In the genomic region with DNA sequence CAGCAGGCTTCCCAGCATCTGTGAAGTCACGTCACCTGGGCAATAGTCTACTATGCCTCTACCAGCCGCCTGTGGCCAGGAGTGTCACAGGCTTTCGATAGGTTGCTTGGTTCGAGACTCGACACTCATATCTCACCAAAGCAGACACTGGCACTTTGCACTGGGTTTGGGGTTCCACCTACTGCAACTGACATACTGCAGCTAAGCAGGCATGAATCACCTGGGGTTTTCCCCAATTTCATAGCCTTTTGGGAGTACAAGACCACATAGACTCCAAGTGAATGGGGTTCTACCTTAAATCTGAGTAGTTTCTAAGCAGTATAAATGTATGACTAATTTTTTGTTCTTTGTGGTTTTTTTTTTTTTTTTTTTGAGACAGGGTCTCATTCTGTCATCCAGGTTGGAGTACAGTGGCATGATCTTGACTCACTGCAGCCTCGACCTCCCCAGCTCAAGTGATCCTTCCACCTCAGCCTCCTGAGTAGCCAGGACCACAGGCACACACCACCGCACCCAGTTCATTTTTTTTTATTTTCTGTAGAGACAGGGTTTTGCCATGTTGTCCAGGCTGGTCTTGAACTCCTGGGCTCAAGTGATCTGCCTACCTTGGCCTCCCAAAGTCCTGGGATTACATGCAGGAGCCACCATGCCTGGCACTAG, we compare ENCODE assay signal across 1 cellular context.
TF ChIP-seq lines count a peak whose summit lies in the region.

No MANE protein-coding gene starts in this region.

TF ChIP-seq in IMR-90, 13 proteins besides CTCF, POLR2A, EP300 and RAD21 (continued from another document):
- TF ChIP-seq BHLHE40 (IDR thresholded peaks at IDR 0.05; ENCODE audit: low read depth, low read length) (no peak), MAFK (IDR thresholded peaks at IDR 0.05; ENCODE audit: low read depth, low read length) (no peak), NFE2L2 (IDR thresholded peaks at IDR 0.05; ENCODE audit: low read depth, low read length) (no peak), SMC3 (IDR thresholded peaks at IDR 0.05; ENCODE audit: low read depth, low read length) (no peak), CEBPB (IDR thresholded peaks at IDR 0.05; ENCODE audit: low read depth, low read length) (no peak), RCOR1 (IDR thresholded peaks at IDR 0.05; ENCODE audit: insufficient replicate concordance, low read length) (no peak)
- TF ChIP-seq, protein P1, sequence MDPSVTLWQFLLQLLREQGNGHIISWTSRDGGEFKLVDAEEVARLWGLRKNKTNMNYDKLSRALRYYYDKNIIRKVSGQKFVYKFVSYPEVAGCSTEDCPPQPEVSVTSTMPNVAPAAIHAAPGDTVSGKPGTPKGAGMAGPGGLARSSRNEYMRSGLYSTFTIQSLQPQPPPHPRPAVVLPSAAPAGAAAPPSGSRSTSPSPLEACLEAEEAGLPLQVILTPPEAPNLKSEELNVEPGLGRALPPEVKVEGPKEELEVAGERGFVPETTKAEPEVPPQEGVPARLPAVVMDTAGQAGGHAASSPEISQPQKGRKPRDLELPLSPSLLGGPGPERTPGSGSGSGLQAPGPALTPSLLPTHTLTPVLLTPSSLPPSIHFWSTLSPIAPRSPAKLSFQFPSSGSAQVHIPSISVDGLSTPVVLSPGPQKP (IDR thresholded peaks at IDR 0.05; ENCODE audit: borderline replicate concordance, low read depth, low read length) = no peak
- TF ChIP-seq, protein P2, sequence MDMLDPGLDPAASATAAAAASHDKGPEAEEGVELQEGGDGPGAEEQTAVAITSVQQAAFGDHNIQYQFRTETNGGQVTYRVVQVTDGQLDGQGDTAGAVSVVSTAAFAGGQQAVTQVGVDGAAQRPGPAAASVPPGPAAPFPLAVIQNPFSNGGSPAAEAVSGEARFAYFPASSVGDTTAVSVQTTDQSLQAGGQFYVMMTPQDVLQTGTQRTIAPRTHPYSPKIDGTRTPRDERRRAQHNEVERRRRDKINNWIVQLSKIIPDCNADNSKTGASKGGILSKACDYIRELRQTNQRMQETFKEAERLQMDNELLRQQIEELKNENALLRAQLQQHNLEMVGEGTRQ (IDR thresholded peaks at IDR 0.05; ENCODE audit: low read depth, low read length) = no peak
